In the genomic region with DNA sequence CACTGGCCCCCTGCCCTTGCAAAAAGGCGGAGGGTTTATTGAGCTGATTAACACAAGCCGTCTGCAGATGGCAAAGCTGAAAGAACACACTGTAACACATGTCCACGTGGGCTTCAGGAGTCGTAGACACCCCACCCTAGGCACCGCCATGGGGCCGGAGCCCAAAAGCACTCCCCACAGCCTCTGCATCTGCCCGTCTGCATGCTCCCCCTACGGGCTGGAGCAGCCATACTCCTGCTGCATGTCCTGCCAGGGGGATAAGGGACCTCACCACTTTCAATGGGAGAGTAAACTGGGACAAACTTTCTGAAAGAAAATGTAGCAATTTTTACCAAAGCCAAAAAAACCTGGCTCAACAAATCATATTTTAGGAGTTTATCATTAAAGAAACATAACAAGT, we compare ENCODE assay signal across 7 cellular contexts. TPM values are rescaled to one million over a fixed set of nuclear protein-coding genes. Genes with fewer than 3 reads are reported as not detected.
A peak's percentile ranks its signal among the peaks of the same experiment; 100 is the strongest.
DNase-seq lines count a peak whose midpoint lies in the region; ATAC-seq, FAIRE-seq and TF ChIP-seq lines count a peak whose summit lies in the region.
"Not testable (repeated sequence)": the region's sequence is repeated elsewhere in the genome, so short reads cannot be mapped to it uniquely, and the experiment has no call there.

No MANE protein-coding gene starts in this region.

- not testable (repeated sequence) for BruUV-seq in HCT116 (replicated peaks; lab: Mats Ljungman, UMichigan); HepG2 (replicated peaks; lab: Mats Ljungman, UMichigan)

- POLR2A ChIA-PET in A549 (lab: Yijun Ruan, JAX); HCT116 (lab: Charles Lee); HepG2 (lab: Yijun Ruan, JAX): not testable (repeated sequence)

- 34% methylated on average over 6 of the region's 8 CpGs for WGBS in A549 (ENCODE audit: missing lambda C conversion rate)
- 82% methylated on average over 7 of the region's 8 CpGs; no CpG with 5 or more reads in 1 of the 2 experiments for WGBS in endodermal cell (ENCODE audit: insufficient coverage in 1 of 2, insufficient read length in 1 of 2), 2 experiments
- 14% methylated on average over 4 of the region's 8 CpGs for WGBS in HepG2 (ENCODE audit: low lambda C conversion rate)

- H3K79me2 ChIP-seq in GM23338 (replicated peaks; ENCODE audit: insufficient read depth); HCT116 (ENCODE audit: insufficient read depth, low read length); HepG2 (ENCODE audit: insufficient read depth, low read length): not testable (repeated sequence)

- not testable (repeated sequence) for TF ChIP-seq CTCF in A549 (IDR thresholded peaks at IDR 0.05); HCT116 (IDR thresholded peaks at IDR 0.05 in 2 of 3, conservative IDR thresholded peaks at IDR 0.05 in 1 of 3; ENCODE audit: borderline replicate concordance in 1 of 3, insufficient read depth in 1 of 3, low read depth in 2 of 3, low read length in 2 of 3); HepG2 (CRISPR knock-in tag; IDR thresholded peaks at IDR 0.05)
- peak in 1 of 2 experiments; percentile 31; a peak in 2 of 4 replicates for TF ChIP-seq CTCF in GM23338 (conservative IDR thresholded peaks at IDR 0.05; ENCODE audit: low read depth in 2 of 2)
- peak; percentile 25 for TF ChIP-seq CTCF in endodermal cell (conservative IDR thresholded peaks at IDR 0.05)

- H3K9me3 ChIP-seq in A549; HCT116 (ENCODE audit: control insufficient read depth in 1 of 2, insufficient read depth in 1 of 2, low read depth in 1 of 2, low read length in 2 of 2); endodermal cell (ENCODE audit: control insufficient read depth, low read length); HepG2 (ENCODE audit: low read length): not testable (repeated sequence)

- CTCF ChIA-PET in A549 (lab: Yijun Ruan, JAX); HCT116 (lab: Charles Lee); HepG2 (lab: Yijun Ruan, JAX; ENCODE audit: low intra/inter-chr PET ratio, low total read pairs): not testable (repeated sequence)

- peak; percentile 26 to 48; a peak in 2 of 6 replicates for ATAC-seq in A549
- peak; percentile 76 for ATAC-seq in GM23338
- ATAC-seq in HCT116 = peak; percentile 43; the same call in 1 of the 2 replicates
- ATAC-seq in HepG2 = peak; percentile 71

- in situ Hi-C loops in HepG2 (cut with HindIII; ENCODE audit: extremely low pct_ligation_motif_present, low pct_unique_long_range_greater_than_20kb) = not testable (repeated sequence)

- H3K9me3 Mint-ChIP-seq in GM23338; activated T-cell treated with anti-CD3 and anti-CD28 coated beads, Interleukin-2, amount 50 U/mL, for 24 hours; endodermal cell: not testable (repeated sequence)

- TF ChIP-seq POLR2A in A549 (IDR thresholded peaks at IDR 0.05; ENCODE audit: low read length); HCT116 (IDR thresholded peaks at IDR 0.05; ENCODE audit: borderline replicate concordance, extremely low read depth, insufficient read depth, insufficient read length); HepG2 (IDR thresholded peaks at IDR 0.05; ENCODE audit: insufficient read depth in 1 of 2, low read depth in 2 of 2, low read length in 2 of 2): not testable (repeated sequence)

- not testable (repeated sequence) for H3K4me2 ChIP-seq in A549; GM23338; HCT116 (ENCODE audit: low read length); HepG2 (ENCODE audit: low read depth, low read length)

- H3K4me1 Mint-ChIP-seq in GM23338, endodermal cell: not testable (repeated sequence)
- peaks cover 14% of the 10 kb centered on the region for H3K4me1 Mint-ChIP-seq in activated T-cell treated with anti-CD3 and anti-CD28 coated beads, Interleukin-2, amount 50 U/mL, for 24 hours (ENCODE audit: low read depth)

- H3K4me3 Mint-ChIP-seq in GM23338; activated T-cell treated with anti-CD3 and anti-CD28 coated beads, Interleukin-2, amount 50 U/mL, for 24 hours; endodermal cell: not testable (repeated sequence)

- intact Hi-C loops in HCT116 (cut with micrococcal nuclease); HepG2 (cut with micrococcal nuclease; ENCODE audit: unreplicated experiment): not testable (repeated sequence)

- H3K4me1 ChIP-seq in A549; GM23338 (ENCODE audit: insufficient read depth); HCT116 (ENCODE audit: control insufficient read depth in 1 of 2, insufficient read depth in 2 of 2, low read length in 2 of 2); endodermal cell (ENCODE audit: control insufficient read depth, insufficient read depth, low read length); HepG2 (ENCODE audit: insufficient read depth, low read length): not testable (repeated sequence)

- TF ChIP-seq RAD21 in A549 (conservative IDR thresholded peaks at IDR 0.05 in 1 of 2, IDR thresholded peaks at IDR 0.05 in 1 of 2); HCT116 (IDR thresholded peaks at IDR 0.05; ENCODE audit: low read depth); HepG2 (CRISPR knock-in tag; IDR thresholded peaks at IDR 0.05): not testable (repeated sequence)

- H3K27me3 ChIP-seq in GM23338 (ENCODE audit: insufficient read depth); HCT116 (ENCODE audit: insufficient read depth, low read length); endodermal cell (ENCODE audit: control insufficient read depth, insufficient read depth, low read length, poor library complexity, severe bottlenecking); HepG2 (ENCODE audit: control insufficient read depth in 1 of 2, insufficient read depth in 2 of 2, low read length in 2 of 2): not testable (repeated sequence)

- RAD21 ChIA-PET in HCT116 (lab: Charles Lee; ENCODE audit: low non-redundant PET in 1 of 2, low total read pairs in 2 of 2, uncharacterized antibody in 2 of 2, unreplicated experiment in 2 of 2) = not testable (repeated sequence)

- H3K27me3 Mint-ChIP-seq in GM23338 (ENCODE audit: insufficient read depth, low read depth, poor library complexity); activated T-cell treated with anti-CD3 and anti-CD28 coated beads, Interleukin-2, amount 50 U/mL, for 24 hours; endodermal cell (ENCODE audit: insufficient read depth): not testable (repeated sequence)

- not testable (repeated sequence) for H3K9me2 ChIP-seq in GM23338 (ENCODE audit: insufficient read depth); HCT116 (ENCODE audit: insufficient read depth)

- H3K4me3 ChIP-seq in A549; GM23338; HCT116 (replicated peaks in 1 of 2; ENCODE audit: low read depth in 1 of 2, low read length in 2 of 2); endodermal cell (ENCODE audit: low read length); HepG2 (replicated peaks in 1 of 3; ENCODE audit: insufficient read depth in 1 of 3, low read depth in 2 of 3, low read length in 3 of 3): not testable (repeated sequence)

- H3F3A ChIP-seq in GM23338 (replicated peaks; ENCODE audit: low read depth) = not testable (repeated sequence)

- H3K36me3 ChIP-seq in GM23338 (ENCODE audit: insufficient read depth); HCT116 (ENCODE audit: control insufficient read depth in 1 of 2, insufficient read depth in 2 of 2, low read length in 2 of 2); endodermal cell (ENCODE audit: control insufficient read depth, insufficient read depth, low read length); HepG2 (replicated peaks in 1 of 2; ENCODE audit: control insufficient read depth in 1 of 2, insufficient read depth in 2 of 2, low read length in 2 of 2): not testable (repeated sequence)

- H3K27ac ChIP-seq in A549; GM23338 (ENCODE audit: low read depth); HCT116 (ENCODE audit: low read depth, low read length); endodermal cell (ENCODE audit: low read depth, low read length); HepG2 (ENCODE audit: extremely low read length, insufficient read depth, low read length): not testable (repeated sequence)

- FAIRE-seq in A549 (lab: Jason Lieb, UNC); HepG2 (lab: Jason Lieb, UNC): not testable (repeated sequence)

- not testable (repeated sequence) for H2AFZ ChIP-seq in GM23338; HCT116 (ENCODE audit: low read depth, low read length, poor library complexity, severe bottlenecking); HepG2 (ENCODE audit: low read length)

- not testable (repeated sequence) for H3K36me3 Mint-ChIP-seq in GM23338 (ENCODE audit: low read depth); activated T-cell treated with anti-CD3 and anti-CD28 coated beads, Interleukin-2, amount 50 U/mL, for 24 hours (ENCODE audit: low read depth); endodermal cell (ENCODE audit: low read depth)

- not testable (repeated sequence) for H4K20me1 ChIP-seq in GM23338 (replicated peaks; ENCODE audit: insufficient read depth); HCT116 (ENCODE audit: insufficient read depth); HepG2 (ENCODE audit: insufficient read depth, low read length)

- TF ChIP-seq EP300 in A549 (IDR thresholded peaks at IDR 0.05); HepG2 (IDR thresholded peaks at IDR 0.05; ENCODE audit: low read depth in 2 of 2, low read length in 2 of 2); HepG2 (CRISPR knock-in tag; IDR thresholded peaks at IDR 0.05; ENCODE audit: borderline replicate concordance): not testable (repeated sequence)

- not testable (repeated sequence) for H3K9ac ChIP-seq in HCT116 (ENCODE audit: low read length); endodermal cell (ENCODE audit: extremely low read depth, low read length, poor library complexity, severe bottlenecking); HepG2 (ENCODE audit: insufficient read depth, low read depth, low read length)

- DNase-seq in A549 (ENCODE audit: low read depth in 1 of 2, low spot score in 1 of 2); HCT116 (ENCODE audit: low read depth, low spot score); HepG2 (ENCODE audit: low spot score): not testable (repeated sequence)
- DNase-seq in GM23338 (ENCODE audit: low spot score) = peak; percentile 9
- DNase-seq in activated T-cell treated with anti-CD3 and anti-CD28 coated beads, Interleukin-2, amount 50 U/mL, for 24 hours = peak; percentile 20
- DNase-seq in endodermal cell = peak; percentile 40
- peak; percentile 1 for DNase-seq in iPS-NIHi7 (ENCODE audit: extremely low spot score)

- not testable (repeated sequence) for H3K27ac Mint-ChIP-seq in GM23338; activated T-cell treated with anti-CD3 and anti-CD28 coated beads, Interleukin-2, amount 50 U/mL, for 24 hours; endodermal cell

RNA-seq across cellular contexts. Expression of gene THOC3, which starts 42.1 kb away (rescaled TPM):
- polyA plus RNA-seq in A549 (2011; rRNA removed) (76.8 and 153 TPM in 2 replicates), A549 (2017; fragmentation: RNase III; extraction: RNeasy Plus Mini Kit Qiagen cat#74134 plus additional on column Dnase treatment) (53.7 to 59.1 TPM (median 56.8 TPM) in 3 replicates), GM23338 (2016; fragmentation: Nextera tagmentation; extraction: Ambion mirVana) (66.7 and 66.9 TPM in 2 replicates), HepG2 (2011; rRNA removed) (54.6 and 86.7 TPM in 2 replicates)
- polyA plus RNA-seq in A549 (2012; cell fraction: cytosol; rRNA removed) = 95.5 and 105 TPM in 2 replicates
- 45.3 and 48.6 TPM in 2 replicates for polyA plus RNA-seq in A549 (2012; cell fraction: nucleus; rRNA removed)
- 52.1 and 61.8 TPM in 2 replicates for polyA minus RNA-seq in A549 (2011; rRNA and poly(A)+ RNA removed)
- total RNA-seq in GM23338 (2014; rRNA removed; shearing (Covaris generic)) = 146 and 152 TPM in 2 replicates
- total RNA-seq in HCT116 (2021; ENCODE audit: unreplicated experiment) (111 TPM), endodermal cell (100 to 1,000 TPM in 1 of 2 donors, 10 to 100 TPM in 1; 66.7 to 111 TPM), HepG2 (2016; rRNA removed; fragmentation: Illumina TruSeq; extraction: Trizol) (95.1 and 125 TPM in 2 replicates)
- polyA plus RNA-seq in HCT116 (2012) = 84.1 and 91.1 TPM in 2 replicates
- polyA plus RNA-seq in endodermal cell (2013, experiment 1 of 2) = 61.2 TPM
- 53.7 TPM for polyA plus RNA-seq in endodermal cell (2013, experiment 2 of 2)
- total RNA-seq in HepG2 (2016; cell fraction: cytosol; rRNA removed; fragmentation: Illumina TruSeq; extraction: Trizol; ENCODE audit: low read depth) = 24.4 and 29.7 TPM in 2 replicates
- 98.6 and 131 TPM in 2 replicates for total RNA-seq in HepG2 (2016; cell fraction: insoluble cytoplasmic fraction; rRNA removed; fragmentation: Illumina TruSeq; extraction: Trizol)
- 38.2 and 39.4 TPM in 2 replicates for total RNA-seq in HepG2 (2016; cell fraction: membrane; rRNA removed; fragmentation: Illumina TruSeq; extraction: Trizol)
- 41.6 and 47.4 TPM in 2 replicates for total RNA-seq in HepG2 (2016; cell fraction: nucleus; rRNA removed; fragmentation: Illumina TruSeq; extraction: Trizol)
- 51.6 and 56.5 TPM in 2 replicates for polyA plus RNA-seq in HepG2 (2011; cell fraction: cytosol; rRNA removed)
- polyA plus RNA-seq in HepG2 (2011; cell fraction: nucleus; rRNA removed) = 17.3 and 20.8 TPM in 2 replicates
- 24.3 and 40.9 TPM in 2 replicates for polyA plus RNA-seq in HepG2 (2012)
- polyA plus RNA-seq in HepG2 (2016; cell fraction: cytosol; fragmentation: Illumina TruSeq; extraction: Trizol; ENCODE audit: low read depth) = 18.3 and 23.8 TPM in 2 replicates
- 122 and 138 TPM in 2 replicates for polyA plus RNA-seq in HepG2 (2016; cell fraction: insoluble cytoplasmic fraction; fragmentation: Illumina TruSeq; extraction: Trizol; ENCODE audit: low read depth)
- polyA plus RNA-seq in HepG2 (2016; cell fraction: membrane; fragmentation: Illumina TruSeq; extraction: Trizol; ENCODE audit: low read depth) = 25.8 and 36.5 TPM in 2 replicates
- 52.5 and 67.8 TPM in 2 replicates for polyA plus RNA-seq in HepG2 (2016; cell fraction: nucleus; fragmentation: Illumina TruSeq; extraction: Trizol; ENCODE audit: insufficient read depth, low read depth)
- 26.7 and 64.8 TPM in 2 replicates for polyA minus RNA-seq in HepG2 (2011; rRNA and poly(A)+ RNA removed; ENCODE audit: low replicate concordance)
- polyA minus RNA-seq in HepG2 (2011; cell fraction: cytosol; rRNA and poly(A)+ RNA removed) = 30.4 and 34.8 TPM in 2 replicates
- polyA minus RNA-seq in HepG2 (2011; cell fraction: nucleus; rRNA and poly(A)+ RNA removed) = 22.3 and 31.0 TPM in 2 replicates
